In the genomic region with DNA sequence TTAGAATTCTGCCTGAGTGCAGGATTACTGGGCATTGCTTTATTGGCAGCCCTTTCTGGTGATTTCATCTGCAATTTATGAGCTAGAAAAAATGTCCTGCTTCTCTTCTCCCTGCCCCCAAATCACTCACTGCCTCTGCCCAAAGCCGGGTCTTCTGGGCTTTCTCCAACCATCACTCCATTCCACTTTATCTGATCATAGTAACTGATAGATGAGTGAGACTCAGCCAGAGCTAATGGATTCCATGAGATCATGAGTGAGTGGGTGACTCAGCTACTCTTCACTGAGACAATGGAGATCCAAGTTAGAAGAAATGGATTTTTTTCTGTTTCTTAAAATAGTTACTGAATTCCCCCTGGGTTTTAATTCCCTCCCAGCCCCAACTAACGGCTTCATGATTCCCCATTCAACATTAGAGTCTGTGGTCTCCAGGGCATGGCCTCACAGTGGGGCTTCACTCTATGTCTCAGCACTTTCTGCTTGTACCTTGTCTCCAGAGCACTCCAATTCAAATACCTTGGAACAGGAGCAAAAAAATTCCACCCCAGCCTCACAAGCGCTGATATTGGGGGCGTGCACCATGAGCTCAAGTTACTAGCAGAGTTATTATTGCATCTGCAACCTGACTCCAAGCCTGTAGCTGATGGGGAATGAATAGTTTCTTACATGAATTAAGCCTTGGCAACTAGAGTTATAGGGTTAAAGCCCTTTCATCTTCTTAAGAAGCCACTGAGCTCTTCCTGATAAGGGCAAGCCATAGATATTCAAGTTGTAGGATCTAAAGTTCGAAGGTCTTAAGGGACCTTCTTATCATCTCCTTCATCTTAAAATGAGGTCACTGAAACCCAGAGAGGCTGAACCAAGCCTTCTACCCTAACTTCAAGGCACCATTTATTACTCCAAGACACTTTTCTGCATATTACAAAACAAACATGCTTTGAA, we compare ENCODE assay signal across 21 cellular contexts.
DNase-seq lines count a peak whose midpoint lies in the region; ATAC-seq and TF ChIP-seq lines count a peak whose summit lies in the region.
"Had no signal": no experiment of that assay in that cellular context is flagged by ENCODE, and none has a peak within 500 bp of the region (broad histone marks: within the 10 kb centered on the region; RNA-seq: fewer than 3 reads in every experiment).

No MANE protein-coding gene starts in this region.

- DNase-seq in M059J (ENCODE audit: low read depth) (peak; percentile 2), esophagus muscularis mucosa (ENCODE audit: extremely low spot score) (no peak), aorta (no peak), NCI-H2107 treated with DMSO at 0.1 percent for 48 hours (lab: John Stamatoyannopoulos, UW; ENCODE audit: unreplicated experiment) (no peak), NCI-H345 (lab: John Stamatoyannopoulos, UW) (no peak)
- DNase-seq: activated CD4-positive, alpha-beta T cell treated with anti-CD3 and anti-CD28 coated beads, Interleukin-2, amount 50 U/mL, for 48 hours; activated naive CD4-positive, alpha-beta T cell treated with Interleukin-2 at 50 U/mL for 16 hours; DMS153; effector memory CD8-positive, alpha-beta T cell; GF-D8; midbrain; NCI-H69; PC-9; stimulated activated CD4-positive, alpha-beta T cell treated with anti-CD3 and anti-CD28 coated beads, Interleukin-15, amount 100 ng/mL, for 24 hours; stimulated activated naive B cell treated with anti-CD40 and anti-IgM and Interleukin-4, amounts not matched to agents 10 μg/mL and 1 μg/mL and 100 μg/mL, for 72 hours; T-helper 17 cell; WERI-Rb-1 had no signal

- H3K4me3 ChIP-seq in esophagus muscularis mucosa (no peak overlapping the region), aorta (ENCODE audit: low read length in 2 of 2) (no peak overlapping the region)
- H3K4me3 ChIP-seq: BLaER1 treated with 17β-estradiol and CSF1 and Interleukin-3, amounts not matched to agents 10 nM and 100 nM; PC-9; thoracic aorta had no signal

- peaks cover 0 to 21% (median 12%) of the 10 kb centered on the region in 4 donors for H3K4me1 ChIP-seq in esophagus muscularis mucosa
- H3K4me1 ChIP-seq in aorta (ENCODE audit: control insufficient read depth in 1 of 2, insufficient read depth in 2 of 2, low read length in 2 of 2) = no peaks in the 10 kb centered on the region

- TF ChIP-seq EP300 in esophagus muscularis mucosa (IDR thresholded peaks at IDR 0.05) = no peak

- H3K27ac Mint-ChIP-seq in nephron = peak overlapping the region in 1 of 3 experiments; percentile 59
- H3K27ac Mint-ChIP-seq: effector memory CD8-positive, alpha-beta T cell; stimulated activated naive B cell treated with anti-CD40 and anti-IgM and Interleukin-4, amounts not matched to agents 10 μg/mL and 1 μg/mL and 100 μg/mL, for 72 hours; T-helper 17 cell had no signal

- no peaks in the 10 kb centered on the region for H3K9me3 Mint-ChIP-seq in nephron
- H3K9me3 Mint-ChIP-seq: effector memory CD8-positive, alpha-beta T cell had no signal

- WGBS in esophagus muscularis mucosa = 74% methylated on average over 5 of the region's 5 CpGs
- 20 to 28% methylated on average over 5 of the region's 5 CpGs for WGBS in aorta, 2 donors

- peak overlapping the region in 2 of 3 experiments; percentile 4 to 46 for H3K4me3 Mint-ChIP-seq in nephron
- H3K4me3 Mint-ChIP-seq: effector memory CD8-positive, alpha-beta T cell; stimulated activated naive B cell treated with anti-CD40 and anti-IgM and Interleukin-4, amounts not matched to agents 10 μg/mL and 1 μg/mL and 100 μg/mL, for 72 hours; T-helper 17 cell had no signal

- ATAC-seq in aorta (ENCODE audit: low FRiP score) (peak; percentile 59), GM18858 (IDR thresholded peaks at IDR 0.05; ENCODE audit: unreplicated experiment) (no peak)
- ATAC-seq: effector memory CD8-positive, alpha-beta T cell; stimulated activated naive B cell treated with anti-CD40 and anti-IgM and Interleukin-4, amounts not matched to agents 10 μg/mL and 1 μg/mL and 100 μg/mL, for 72 hours; T-helper 17 cell had no signal

- no peak for TF ChIP-seq POLR2A in esophagus muscularis mucosa (IDR thresholded peaks at IDR 0.05; ENCODE audit: low read depth)

- TF ChIP-seq CTCF in esophagus muscularis mucosa (IDR thresholded peaks at IDR 0.05) (no peak), nephron (IDR thresholded peaks at IDR 0.05; ENCODE audit: unreplicated experiment in 3 of 3) (no peak)

- H3K27me3 ChIP-seq in esophagus muscularis mucosa (no peaks in the 10 kb centered on the region), aorta (ENCODE audit: control insufficient read depth in 1 of 2, insufficient read depth in 2 of 2, low read length in 1 of 2) (no peaks in the 10 kb centered on the region)
- H3K27me3 ChIP-seq: BLaER1 treated with 17β-estradiol and CSF1 and Interleukin-3, amounts not matched to agents 10 nM and 100 nM had no signal

- peak overlapping the region in 3 of 4 donors; percentile 3 to 48 (median 40) for H3K27ac ChIP-seq in esophagus muscularis mucosa (replicated peaks in 1 of 4)
- no peak overlapping the region for H3K27ac ChIP-seq in aorta (ENCODE audit: low read depth in 1 of 2, low read length in 2 of 2)
- H3K27ac ChIP-seq: BLaER1 treated with 17β-estradiol and CSF1 and Interleukin-3, amounts not matched to agents 10 nM and 100 nM; PC-9; thoracic aorta had no signal

- H3K36me3 ChIP-seq in esophagus muscularis mucosa (no peaks in the 10 kb centered on the region), aorta (ENCODE audit: control insufficient read depth in 1 of 2, insufficient read depth in 2 of 2, low read length in 1 of 2) (no peaks in the 10 kb centered on the region)
- H3K36me3 ChIP-seq: BLaER1 treated with 17β-estradiol and CSF1 and Interleukin-3, amounts not matched to agents 10 nM and 100 nM; thoracic aorta; WERI-Rb-1 had no signal

- peaks cover 69% of the 10 kb centered on the region for H3K4me1 Mint-ChIP-seq in nephron
- H3K4me1 Mint-ChIP-seq: stimulated activated naive B cell treated with anti-CD40 and anti-IgM and Interleukin-4, amounts not matched to agents 10 μg/mL and 1 μg/mL and 100 μg/mL, for 72 hours had no signal

- intact Hi-C loops in esophagus muscularis mucosa (cut with DNase I) (no loop called here), aorta (cut with DNase I) (no loop called here)

- H3K9me3 ChIP-seq in esophagus muscularis mucosa = no peaks in the 10 kb centered on the region
- H3K9me3 ChIP-seq in aorta (ENCODE audit: control insufficient read depth, low read length) = peaks cover 5% of the 10 kb centered on the region
- H3K9me3 ChIP-seq: BLaER1 treated with 17β-estradiol and CSF1 and Interleukin-3, amounts not matched to agents 10 nM and 100 nM; thoracic aorta had no signal

- H3K27me3 Mint-ChIP-seq in nephron (ENCODE audit: low read depth) = peaks cover 4% of the 10 kb centered on the region

- H3K36me3 Mint-ChIP-seq in nephron (ENCODE audit: low read depth) = no peaks in the 10 kb centered on the region
- H3K36me3 Mint-ChIP-seq: stimulated activated naive B cell treated with anti-CD40 and anti-IgM and Interleukin-4, amounts not matched to agents 10 μg/mL and 1 μg/mL and 100 μg/mL, for 72 hours had no signal

Comparison
In these comparisons a context has a peak if more than half of its experiments do, and no peak if none do; other contexts are left out.
1. H3K27ac ChIP-seq: peak in esophagus muscularis mucosa (3 of 4); none in aorta (0 of 2).